27 cellular contexts compared by ENCODE assay signal in the genomic region with DNA sequence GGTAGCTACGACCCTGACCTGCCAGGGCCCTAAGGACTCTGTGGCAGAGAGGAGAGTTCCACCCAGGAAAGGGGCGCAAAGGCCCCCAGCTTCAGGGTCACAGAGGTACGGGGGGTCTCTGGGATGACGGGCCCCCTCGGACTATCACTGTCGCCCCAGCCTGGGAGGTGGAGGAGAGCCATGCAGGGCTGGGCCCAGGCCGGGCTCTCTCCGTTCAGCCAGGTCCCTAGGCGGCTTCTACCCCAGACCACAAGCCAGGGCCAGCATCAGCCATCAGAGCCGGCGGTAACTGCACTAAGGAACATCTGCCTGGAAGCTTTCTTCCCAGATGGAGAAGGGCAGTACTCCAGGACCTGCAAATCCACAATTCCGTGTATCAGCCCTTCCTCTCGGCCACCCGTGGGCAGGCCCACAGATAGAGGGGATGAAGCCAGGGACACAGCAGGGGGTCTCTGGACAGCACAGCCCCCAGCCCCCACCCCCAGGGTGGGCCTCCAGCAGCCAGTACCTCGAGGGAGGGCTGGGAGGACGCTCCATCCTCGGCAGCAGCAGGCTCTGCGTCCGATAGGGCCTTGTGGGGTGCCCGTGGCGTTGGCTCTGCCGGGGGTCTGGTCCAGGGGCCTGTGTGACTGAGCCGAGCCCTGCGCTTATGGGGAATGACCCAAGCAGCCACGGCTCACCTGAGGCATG. TPM values are rescaled to one million over a fixed set of nuclear protein-coding genes. Genes with fewer than 3 reads are reported as not detected.
DNase-seq lines count a peak whose midpoint lies in the region; ATAC-seq, FAIRE-seq and TF ChIP-seq lines count a peak whose summit lies in the region.
"Had no signal": no experiment of that assay in that cellular context is flagged by ENCODE, and none has a peak within 500 bp of the region (broad histone marks: within the 10 kb centered on the region; RNA-seq: fewer than 3 reads in every experiment).

No MANE protein-coding gene starts in this region.

- WGBS in K562 (ENCODE audit: insufficient coverage, low coverage, missing lambda C conversion rate): 89% methylated on average over 21 of the region's 25 CpGs

- peaks cover 32% of the 10 kb centered on the region for H3K4me1 Mint-ChIP-seq in nephron
- H3K4me1 Mint-ChIP-seq: activated T-helper 17 cell treated with anti-CD3 and anti-CD28 coated beads, Interleukin-2, amount 50 U/mL, for 72 hours had no signal

- H4K20me1 ChIP-seq in K562 (replicated peaks; ENCODE audit: control insufficient read depth, insufficient read depth, low read length): peaks cover 29% of the 10 kb centered on the region

- DNase-seq in AG20443 (ENCODE audit: low spot score) (peak; percentile 5), GM13976 (ENCODE audit: low spot score) (peak; percentile 24), K562 (ENCODE audit: extremely low read depth in 1 of 4, low spot score in 3 of 4) (no peak), glomerular visceral epithelial cell (ENCODE audit: extremely low spot score) (no peak), gastrocnemius medialis (no peak), NCI-H748 treated with DMSO at 0.1 percent for 48 hours (lab: John Stamatoyannopoulos, UW) (no peak)
- DNase-seq: activated CD4-positive, alpha-beta T cell treated with anti-CD3 and anti-CD28 coated beads, Interleukin-2, amount 50 U/mL, for 4 hours; activated naive CD8-positive, alpha-beta T cell treated with anti-CD3 and anti-CD28 coated beads, Interleukin-2, amount 10 ng/mL, durations not matched to agents 7 days and 5 days; CD4-positive, CD25-positive, alpha-beta regulatory T cell; cerebellar nuclear complex; EL; midbrain; NCI-H1092; NCI-H1930; spleen; stimulated activated CD4-positive, alpha-beta T cell treated with anti-CD3 and anti-CD28 coated beads, Interleukin-2, amount 100 ng/mL, for 48 hours; stimulated activated naive CD4-positive, alpha-beta T cell; T1000 had no signal

- no peak for TF ChIP-seq CTCF in GM13976 (IDR thresholded peaks at IDR 0.05; ENCODE audit: borderline replicate concordance, control extremely low read depth, extremely low read depth, insufficient read depth, missing control alignments)
- no peak for TF ChIP-seq CTCF in K562 (IDR thresholded peaks at IDR 0.05 in 2 of 3, conservative IDR thresholded peaks at IDR 0.05 in 1 of 3; ENCODE audit: insufficient read depth in 2 of 3, low read depth in 1 of 3, low read length in 3 of 3)
- TF ChIP-seq CTCF in nephron (IDR thresholded peaks at IDR 0.05; ENCODE audit: unreplicated experiment in 3 of 3): no peak
- no peak for TF ChIP-seq CTCF in gastrocnemius medialis (IDR thresholded peaks at IDR 0.05 in 4 of 5, conservative IDR thresholded peaks at IDR 0.05 in 1 of 5)

- TF ChIP-seq RAD21 in K562 (CRISPR knock-in tag; conservative IDR thresholded peaks at IDR 0.05 in 1 of 2, IDR thresholded peaks at IDR 0.05 in 1 of 2): no peak

- H3K27ac Mint-ChIP-seq in nephron: peak overlapping the region in 2 of 3 experiments; percentile 14 to 40
- H3K27ac Mint-ChIP-seq: activated naive CD8-positive, alpha-beta T cell treated with anti-CD3 and anti-CD28 coated beads, Interleukin-2, amount 10 ng/mL, durations not matched to agents 7 days and 5 days; activated T-helper 17 cell treated with anti-CD3 and anti-CD28 coated beads, Interleukin-2, amount 50 U/mL, for 72 hours; CD4-positive, CD25-positive, alpha-beta regulatory T cell had no signal

- H3K4me1 ChIP-seq in K562 (replicated peaks in 1 of 2; ENCODE audit: control insufficient read depth in 2 of 2, insufficient read depth in 2 of 2, low read length in 2 of 2) (peaks cover 0 to 82% of the 10 kb centered on the region in 2 experiments; a peak in 2 of 5 replicates), gastrocnemius medialis (peaks cover 25 to 38% of the 10 kb centered on the region in 2 donors)
- H3K4me1 ChIP-seq: parathyroid adenoma had no signal

- no peak overlapping the region for H3K4me2 ChIP-seq in K562 (ENCODE audit: insufficient read depth, low read length)

- H3K27ac ChIP-seq in K562 (ENCODE audit: extremely low read depth, low read depth, low read length): no peak overlapping the region
- no peak overlapping the region for H3K27ac ChIP-seq in gastrocnemius medialis
- H3K27ac ChIP-seq: parathyroid adenoma, right atrium auricular region, spleen had no signal

- H3K36me3 ChIP-seq in K562 (ENCODE audit: control insufficient read depth, insufficient read depth, low read length) (peaks cover 11% of the 10 kb centered on the region; the same call in 1 of the 3 replicates), gastrocnemius medialis (no peaks in the 10 kb centered on the region)
- H3K36me3 ChIP-seq: right atrium auricular region had no signal

- peaks cover 74% of the 10 kb centered on the region for H3K79me2 ChIP-seq in K562 (ENCODE audit: control insufficient read depth, insufficient read depth, low read length)

- H3K9me1 ChIP-seq in K562 (ENCODE audit: control insufficient read depth, insufficient read depth, low read length): no peaks in the 10 kb centered on the region

- H3K9me3 ChIP-seq in K562 (replicated peaks; ENCODE audit: control insufficient read depth, insufficient read depth, low read depth, low read length) (no peaks in the 10 kb centered on the region), gastrocnemius medialis (no peaks in the 10 kb centered on the region)
- H3K9me3 ChIP-seq: right atrium auricular region, spleen had no signal

- no TSS peak for BruUV-seq in K562 (replicated peaks; lab: Mats Ljungman, UMichigan)

- TF ChIP-seq EP300 in K562 (IDR thresholded peaks at IDR 0.05; ENCODE audit: low read length): no peak

- H3K4me3 ChIP-seq in K562 (no peak overlapping the region), gastrocnemius medialis (no peak overlapping the region)
- H3K4me3 ChIP-seq: right atrium auricular region, spleen had no signal

- H3K27me3 ChIP-seq in K562 (ENCODE audit: control insufficient read depth in 2 of 2, insufficient read depth in 2 of 2, low read length in 2 of 2): no peaks in the 10 kb centered on the region
- H3K27me3 ChIP-seq in gastrocnemius medialis: no peaks in the 10 kb centered on the region
- H3K27me3 ChIP-seq: right atrium auricular region had no signal

- POLR2A ChIA-PET in K562 (lab: Yijun Ruan, JAX): interaction anchor here (0.6 to 0.8 kb wide), 2 partner anchors 55 to 279 kb away, joined by 3 read pairs; no protein-coding TSS in a partner anchor

- H3K36me3 Mint-ChIP-seq in nephron (ENCODE audit: low read depth): no peaks in the 10 kb centered on the region
- H3K36me3 Mint-ChIP-seq: activated naive CD8-positive, alpha-beta T cell treated with anti-CD3 and anti-CD28 coated beads, Interleukin-2, amount 10 ng/mL, durations not matched to agents 7 days and 5 days; CD4-positive, CD25-positive, alpha-beta regulatory T cell had no signal

- TF ChIP-seq POLR2A in K562 (conservative IDR thresholded peaks at IDR 0.05) (no peak), gastrocnemius medialis (IDR thresholded peaks at IDR 0.05) (no peak)

- no peak overlapping the region for H2AFZ ChIP-seq in K562 (ENCODE audit: low read depth, low read length)
- H2AFZ ChIP-seq: parathyroid adenoma had no signal

- peak overlapping the region in 1 of 2 experiments; percentile 45; a peak in 1 of 4 replicates for H3K9ac ChIP-seq in K562 (ENCODE audit: insufficient read depth in 1 of 2, low read depth in 2 of 2, low read length in 2 of 2)
- H3K9ac ChIP-seq: parathyroid adenoma had no signal

- H3K4me3 Mint-ChIP-seq in nephron: no peak overlapping the region
- H3K4me3 Mint-ChIP-seq: activated naive CD8-positive, alpha-beta T cell treated with anti-CD3 and anti-CD28 coated beads, Interleukin-2, amount 10 ng/mL, durations not matched to agents 7 days and 5 days; activated T-helper 17 cell treated with anti-CD3 and anti-CD28 coated beads, Interleukin-2, amount 50 U/mL, for 72 hours; CD4-positive, CD25-positive, alpha-beta regulatory T cell had no signal

- H3K27me3 Mint-ChIP-seq in nephron (ENCODE audit: low read depth): peaks cover 6% of the 10 kb centered on the region
- H3K27me3 Mint-ChIP-seq: activated T-helper 17 cell treated with anti-CD3 and anti-CD28 coated beads, Interleukin-2, amount 50 U/mL, for 72 hours had no signal

- no peak for ATAC-seq in K562
- no peak for ATAC-seq in GM21529 (IDR thresholded peaks at IDR 0.05; ENCODE audit: unreplicated experiment)
- no peak for ATAC-seq in gastrocnemius medialis
- ATAC-seq: activated T-helper 17 cell treated with anti-CD3 and anti-CD28 coated beads, Interleukin-2, amount 50 U/mL, for 72 hours; HepG2; left lobe of liver; naive thymus-derived CD8-positive, alpha-beta T cell had no signal

- FAIRE-seq in K562 (lab: Jason Lieb, UNC): no peak
- FAIRE-seq: HepG2, urothelium cell line had no signal

- in situ Hi-C loops in GM13976 (cut with MboI; ENCODE audit: low sequenced_read_pairs, unreplicated experiment) (no loop called here), K562 (cut with MboI) (no loop called here), gastrocnemius medialis (cut with MboI; ENCODE audit: low sequenced_read_pairs in 4 of 4) (no loop called here)

- intact Hi-C loops in K562 (cut with micrococcal nuclease): no loop called here
- intact Hi-C loops in gastrocnemius medialis (cut with DNase I; ENCODE audit: low total_unique reads): no loop called here

- no peaks in the 10 kb centered on the region for H3K9me3 Mint-ChIP-seq in nephron
- H3K9me3 Mint-ChIP-seq: activated naive CD8-positive, alpha-beta T cell treated with anti-CD3 and anti-CD28 coated beads, Interleukin-2, amount 10 ng/mL, durations not matched to agents 7 days and 5 days; activated T-helper 17 cell treated with anti-CD3 and anti-CD28 coated beads, Interleukin-2, amount 50 U/mL, for 72 hours; CD4-positive, CD25-positive, alpha-beta regulatory T cell; naive thymus-derived CD8-positive, alpha-beta T cell had no signal

- CTCF ChIA-PET in K562 (lab: Yijun Ruan, JAX; ENCODE audit: low intra/inter-chr PET ratio): no interaction called here

RNA-seq across cellular contexts. Expression of a gene that starts 38.4 kb away (rescaled TPM):
- 15.2 and 27.2 TPM in 2 replicates for total RNA-seq in K562 (2011; cell fraction: chromatin; rRNA removed; ENCODE audit: low replicate concordance)
- 17.0 and 18.7 TPM in 2 replicates for total RNA-seq in K562 (2011; cell fraction: nucleolus; rRNA removed)
- total RNA-seq in K562 (2011; cell fraction: nucleoplasm; rRNA removed): 10.7 and 13.6 TPM in 2 replicates
- total RNA-seq in K562 (2014; rRNA removed): 16.6 and 21.1 TPM in 2 replicates
- total RNA-seq in K562 (2014; rRNA removed; fragmentation: Illumina TruSeq; extraction: Trizol): 4.4 and 4.8 TPM in 2 replicates
- total RNA-seq in K562 (2015; rRNA removed; fragmentation: Illumina TruSeq; extraction: Trizol): 9.9 and 10.1 TPM in 2 replicates
- total RNA-seq in K562 (2021): 22.2 and 25.1 TPM in 2 replicates
- polyA plus RNA-seq in K562 (2011; rRNA removed): 5.6 TPM in 2 replicates
- 7.2 and 16.2 TPM in 2 replicates for polyA plus RNA-seq in K562 (2011; cell fraction: cytosol; rRNA removed)
- polyA plus RNA-seq in K562 (2011; cell fraction: nucleus; rRNA removed): 14.6 and 26.1 TPM in 2 replicates
- polyA plus RNA-seq in K562 (2012): 9.1 and 10.5 TPM in 2 replicates
- 5.2 and 8.0 TPM in 2 replicates for polyA plus RNA-seq in K562 (2014; fragmentation: Illumina TruSeq; extraction: Trizol)
- under 1 TPM; 0.70 to 0.73 TPM for polyA plus RNA-seq in K562 (2014; fragmentation: Nextera tagmentation; extraction: Ambion mirVana)
- polyA plus RNA-seq in K562 (2014; rRNA removed): 11.7 and 12.5 TPM in 2 replicates
- polyA minus RNA-seq in K562 (2011; rRNA and poly(A)+ RNA removed): 5.4 and 11.8 TPM in 2 replicates
- 12.6 and 13.9 TPM in 2 replicates for polyA minus RNA-seq in K562 (2011; cell fraction: cytosol; rRNA and poly(A)+ RNA removed)
- polyA minus RNA-seq in K562 (2011; cell fraction: nucleus; rRNA and poly(A)+ RNA removed): 5.9 and 6.5 TPM in 2 replicates
- total RNA-seq in gastrocnemius medialis: 10 to 100 TPM; 26.0 to 51.7 (median 43.5) TPM

Comparison
In these comparisons a context has a peak if more than half of its experiments do, and no peak if none do; other contexts are left out.
1. DNase-seq: peak in AG20443 (single experiment) and GM13976 (single experiment); none in K562 (0 of 4), glomerular visceral epithelial cell (single experiment), gastrocnemius medialis (0 of 2) and NCI-H748 treated with DMSO at 0.1 percent for 48 hours (single experiment).